In the genomic region with DNA sequence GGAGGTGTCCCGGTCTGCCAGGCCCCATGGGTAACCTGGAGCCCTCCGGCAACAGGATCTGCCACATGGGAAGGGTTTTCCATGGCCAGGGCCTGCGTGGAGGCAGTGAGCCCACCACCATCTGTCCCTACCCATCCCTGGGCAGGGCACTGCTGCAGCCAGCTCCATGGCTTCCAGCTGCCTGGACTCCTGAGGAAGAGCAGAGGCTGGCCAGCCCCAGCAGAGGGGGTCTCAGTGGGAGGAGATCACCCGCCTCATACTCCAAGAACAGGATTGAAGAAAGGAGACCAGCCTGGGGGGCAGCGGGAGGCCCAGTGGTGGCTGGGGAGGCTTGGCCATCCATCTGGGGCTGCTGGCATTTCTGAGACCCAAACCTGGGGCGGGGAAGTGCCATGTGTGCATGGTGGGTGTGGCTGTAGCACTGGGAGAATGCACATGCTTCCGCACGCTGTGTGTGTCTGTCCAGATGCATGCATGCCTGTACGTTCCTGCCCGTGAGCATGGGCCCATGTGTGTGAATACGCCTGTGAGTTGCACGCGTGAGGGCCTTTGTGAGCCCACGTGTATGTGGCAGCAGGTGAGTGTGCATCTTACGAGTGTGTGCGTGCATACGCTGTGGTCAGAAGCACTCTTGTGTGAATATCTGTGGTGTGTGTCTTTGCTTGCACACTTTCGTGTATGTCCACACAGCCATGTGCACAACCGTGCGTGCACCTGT, we compare ENCODE assay signal across 18 cellular contexts.
"Had no signal": no experiment of that assay in that cellular context is flagged by ENCODE, and none has a peak within 500 bp of the region (broad histone marks: within the 10 kb centered on the region; RNA-seq: fewer than 3 reads in every experiment).

No MANE protein-coding gene starts in this region.

- H3K27ac Mint-ChIP-seq: activated CD4-positive, alpha-beta T cell treated with anti-CD3 and anti-CD28 coated beads, Interleukin-2, amount 10 ng/mL, durations not matched to agents 24 days and 14 days; activated CD8-positive, alpha-beta T cell treated with anti-CD3 and anti-CD28 coated beads, Interleukin-2, amount 10 ng/mL, durations not matched to agents 7 days and 5 days; activated naive CD4-positive, alpha-beta T cell treated with anti-CD3 and anti-CD28 coated beads, Interleukin-2, amount 50 U/mL, for 72 hours had no signal

- H2AFZ ChIP-seq: hepatocyte had no signal

- DNase-seq: activated CD4-positive, alpha-beta T cell treated with anti-CD3 and anti-CD28 coated beads, Interleukin-2, amount 10 ng/mL, durations not matched to agents 24 days and 14 days; activated CD8-positive, alpha-beta memory T cell treated with anti-CD3 and anti-CD28 coated beads, Interleukin-2, amount 50 U/mL, for 48 hours; activated CD8-positive, alpha-beta T cell treated with anti-CD3 and anti-CD28 coated beads, Interleukin-2, amount 10 ng/mL, durations not matched to agents 7 days and 5 days; activated gamma-delta T cell; adrenal gland; dorsolateral prefrontal cortex; foreskin fibroblast; stimulated activated CD4-positive, alpha-beta T cell treated with anti-CD3 and anti-CD28 coated beads, Interleukin-2, amount 100 ng/mL, for 24 hours; stimulated activated naive CD4-positive, alpha-beta T cell treated with Interleukin-2 at 50 U/mL for 16 hours; T1000; thyroid gland had no signal

- H3K27me3 ChIP-seq: pancreas, thyroid gland had no signal

- H3K9me3 Mint-ChIP-seq: activated CD4-positive, alpha-beta T cell treated with anti-CD3 and anti-CD28 coated beads, Interleukin-2, amount 10 ng/mL, durations not matched to agents 24 days and 14 days; activated naive CD4-positive, alpha-beta T cell treated with anti-CD3 and anti-CD28 coated beads, Interleukin-2, amount 50 U/mL, for 72 hours had no signal

- H3K4me3 ChIP-seq: adrenal gland, dorsolateral prefrontal cortex, hepatocyte, pancreas, thyroid gland had no signal

- H3K36me3 ChIP-seq: adrenal gland, pancreas, thyroid gland had no signal

- H3K4me1 ChIP-seq: adrenal gland, pancreas, thyroid gland had no signal

- FAIRE-seq: colon, islet of Langerhans, pancreas had no signal

- ATAC-seq: activated CD8-positive, alpha-beta T cell treated with anti-CD3 and anti-CD28 coated beads, Interleukin-2, amount 10 ng/mL, durations not matched to agents 7 days and 5 days; activated naive CD4-positive, alpha-beta T cell treated with anti-CD3 and anti-CD28 coated beads, Interleukin-2, amount 50 U/mL, for 72 hours; left lobe of liver; pancreas had no signal

- H3K9me3 ChIP-seq: adrenal gland, pancreas, thyroid gland had no signal

- H3K79me2 ChIP-seq: hepatocyte had no signal

- H3K27ac ChIP-seq: adrenal gland, dorsolateral prefrontal cortex, epithelial cell of prostate, hepatocyte, pancreas, thyroid gland had no signal

- H3K4me3 Mint-ChIP-seq: activated CD4-positive, alpha-beta T cell treated with anti-CD3 and anti-CD28 coated beads, Interleukin-2, amount 10 ng/mL, durations not matched to agents 24 days and 14 days; activated CD8-positive, alpha-beta T cell treated with anti-CD3 and anti-CD28 coated beads, Interleukin-2, amount 10 ng/mL, durations not matched to agents 7 days and 5 days had no signal

- H3K4me2 ChIP-seq: hepatocyte had no signal

- H3K4me1 Mint-ChIP-seq: activated CD4-positive, alpha-beta T cell treated with anti-CD3 and anti-CD28 coated beads, Interleukin-2, amount 10 ng/mL, durations not matched to agents 24 days and 14 days had no signal

- H3K36me3 Mint-ChIP-seq: activated naive CD4-positive, alpha-beta T cell treated with anti-CD3 and anti-CD28 coated beads, Interleukin-2, amount 50 U/mL, for 72 hours had no signal
